Comparison of ENCODE assay signal across 28 cellular contexts in the genomic region with DNA sequence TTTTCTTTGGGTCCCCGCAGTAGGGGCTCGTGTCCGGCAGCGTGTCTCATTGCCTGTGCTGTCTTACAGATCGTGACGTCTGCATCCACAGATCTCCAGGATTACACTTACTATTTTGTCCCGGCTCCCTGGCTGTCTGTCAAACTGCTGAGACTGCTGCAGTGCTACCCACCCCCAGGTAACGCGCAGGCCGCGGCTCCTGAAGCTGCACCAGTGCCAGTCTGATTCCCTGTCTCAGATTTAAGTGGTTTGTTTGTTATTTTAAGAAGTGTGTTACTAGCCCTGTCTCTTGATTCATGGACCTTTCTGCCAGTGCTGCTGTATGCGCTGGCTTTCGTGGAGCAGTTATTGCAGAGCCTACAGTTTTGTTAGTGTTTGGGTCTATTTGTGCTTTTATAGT. TPM values are rescaled to one million over a fixed set of nuclear protein-coding genes. Genes with fewer than 3 reads are reported as not detected.
"Had no signal": no experiment of that assay in that cellular context is flagged by ENCODE, and none has a peak within 500 bp of the region (broad histone marks: within the 10 kb centered on the region; RNA-seq: fewer than 3 reads in every experiment).

No MANE protein-coding gene starts in this region.

- H3K27ac ChIP-seq: brain microvascular endothelial cell, SJSA1 had no signal

- H3K27me3 ChIP-seq: brain microvascular endothelial cell, SJSA1 had no signal

- H3K9me3 ChIP-seq: SJSA1 had no signal

- H3K4me1 ChIP-seq: SJSA1 had no signal

- H3K4me3 ChIP-seq: SJSA1 had no signal

- DNase-seq: activated B cell treated with CpG ODN at 0.5 μM for 24 hours; activated CD4-positive, alpha-beta T cell treated with anti-CD3 and anti-CD28 coated beads for 1 hour; activated CD4-positive, alpha-beta T cell treated with anti-CD3 and anti-CD28 coated beads, Interleukin-2, amount 10 ng/mL, durations not matched to agents 24 days and 14 days; activated CD4-positive, alpha-beta T cell treated with anti-CD3 and anti-CD28 coated beads, Interleukin-2, amount 50 U/mL, for 48 hours; activated CD8-positive, alpha-beta memory T cell treated with anti-CD3 and anti-CD28 coated beads, Interleukin-2, amount 10 ng/mL, durations not matched to agents 7 days and 5 days; activated effector memory CD4-positive, alpha-beta T cell treated with Interleukin-2 at 50 U/mL for 16 hours; activated naive CD4-positive, alpha-beta T cell; activated T-cell treated with anti-CD3 and anti-CD28 coated beads, Interleukin-2, amount 50 U/mL, for 24 hours; brain microvascular endothelial cell; KG1; NCI-H1048; NCI-H146; NCI-H1930; NCI-H2107; NCI-H510A treated with DMSO at 0.1 percent for 48 hours; NCI-H69; NK-92 treated with Interleukin-12 subunit alpha and Interleukin-12 subunit beta, amount 100 ng/mL, for 24 hours; OCI-M1; Right ventricle myocardium superior; RPMI8226 had no signal

- ATAC-seq: activated CD8-positive, alpha-beta memory T cell treated with anti-CD3 and anti-CD28 coated beads, Interleukin-2, amount 10 ng/mL, durations not matched to agents 7 days and 5 days; Panc1; SK-N-SH treated with all-trans-retinoic acid at 6 μM for 48 hours had no signal

RNA-seq across cellular contexts. Expression of a gene that starts 51.9 kb away (rescaled TPM):
- total RNA-seq: activated B cell treated with CpG ODN at 0.5 μM for 24 hours; activated CD4-positive, alpha-beta T cell treated with anti-CD3 and anti-CD28 coated beads, Interleukin-2, amount 10 ng/mL, durations not matched to agents 24 days and 14 days; activated CD8-positive, alpha-beta memory T cell treated with anti-CD3 and anti-CD28 coated beads, Interleukin-2, amount 10 ng/mL, durations not matched to agents 7 days and 5 days; activated T-helper 1 cell treated with anti-CD3 and anti-CD28 coated beads, Interleukin-12 subunit alpha, Interleukin-12 subunit beta, Interleukin-2, Interleukin-4 antibody, amounts not matched to agents 30 ng/mL and 10 ng/mL and 1 ng/mL, durations not matched to agents 14 hours and 24 hours and 36 hours; cardiac septum; chondrocyte; LHCN-M2; M059J; Right ventricle myocardium superior; SJSA1 had no signal
